In genomic region chr18:36101943-36102342, GRCh38 we compare ENCODE assay signal across 32 cellular contexts.
"Had no signal": no experiment of that assay in that cellular context is flagged by ENCODE, and none has a peak within 500 bp of the region (broad histone marks: within the 10 kb centered on the region; RNA-seq: fewer than 3 reads in every experiment).

No MANE protein-coding gene starts in this region.

- H3K27me3 Mint-ChIP-seq: activated naive CD8-positive, alpha-beta T cell; brain had no signal

- H3K36me3 ChIP-seq: MG63, SJCRH30, WERI-Rb-1 had no signal

- H3K4me1 ChIP-seq: SJCRH30 had no signal

- H3K27ac Mint-ChIP-seq: activated CD4-positive, alpha-beta memory T cell treated with anti-CD3 and anti-CD28 coated beads, Interleukin-2, amount 10 ng/mL, durations not matched to agents 7 days and 5 days; activated CD8-positive, alpha-beta memory T cell treated with anti-CD3 and anti-CD28 coated beads, Interleukin-2, amount 10 ng/mL, durations not matched to agents 7 days and 5 days; activated naive CD4-positive, alpha-beta T cell treated with anti-CD3 and anti-CD28 coated beads, Interleukin-2, amount 10 ng/mL, durations not matched to agents 7 days and 5 days; activated naive CD8-positive, alpha-beta T cell; activated naive CD8-positive, alpha-beta T cell treated with anti-CD3 and anti-CD28 coated beads, Interleukin-2, amount 50 U/mL, for 24 hours; brain had no signal

- H3K9me3 ChIP-seq: MG63, SJCRH30 had no signal

- H3K4me3 ChIP-seq: MG63, SJCRH30, SK-N-MC had no signal

- DNase-seq: activated CD4-positive, alpha-beta memory T cell treated with anti-CD3 and anti-CD28 coated beads, Interleukin-2, amount 10 ng/mL, durations not matched to agents 7 days and 5 days; activated CD4-positive, alpha-beta T cell treated with anti-CD3 and anti-CD28 coated beads for 1 hour; activated CD4-positive, alpha-beta T cell treated with anti-CD3 and anti-CD28 coated beads for 48 hours; activated CD4-positive, CD25-positive, alpha-beta regulatory T cell; activated CD8-positive, alpha-beta memory T cell treated with anti-CD3 and anti-CD28 coated beads for 24 hours; activated CD8-positive, alpha-beta memory T cell treated with anti-CD3 and anti-CD28 coated beads, Interleukin-2, amount 10 ng/mL, durations not matched to agents 7 days and 5 days; activated CD8-positive, alpha-beta memory T cell treated with anti-CD3 and anti-CD28 coated beads, Interleukin-2, amount 50 U/mL, for 48 hours; activated effector memory CD4-positive, alpha-beta T cell treated with Interleukin-2 at 50 U/mL for 16 hours; activated naive CD4-positive, alpha-beta T cell treated with anti-CD3 and anti-CD28 coated beads, Interleukin-2, amount 10 ng/mL, durations not matched to agents 7 days and 5 days; activated naive CD8-positive, alpha-beta T cell treated with anti-CD3 and anti-CD28 coated beads, Interleukin-2, amount 50 U/mL, for 24 hours; activated T-cell treated with anti-CD3 and anti-CD28 coated beads, Interleukin-2, amount 50 U/mL, for 48 hours; anterior cingulate cortex; central memory CD4-positive, alpha-beta T cell; Karpas-422; MG63; NCI-H1048; NCI-H1436 treated with DMSO at 0.1 percent for 48 hours; NCI-H1694 treated with DMSO at 0.1 percent for 48 hours; NCI-H2029; NCI-H2107; NCI-H2171; NCI-H510A; NCI-H526; NCI-H748 treated with DMSO at 0.1 percent for 48 hours; NK-92 treated with Interleukin-12 subunit alpha and Interleukin-12 subunit beta, amount 100 ng/mL, for 24 hours; SHP77; SJCRH30; T1000; WERI-Rb-1 had no signal

- ATAC-seq: activated CD8-positive, alpha-beta memory T cell treated with anti-CD3 and anti-CD28 coated beads, Interleukin-2, amount 10 ng/mL, durations not matched to agents 7 days and 5 days; activated naive CD8-positive, alpha-beta T cell treated with anti-CD3 and anti-CD28 coated beads, Interleukin-2, amount 50 U/mL, for 24 hours had no signal

- H3K4me1 Mint-ChIP-seq: activated naive CD8-positive, alpha-beta T cell treated with anti-CD3 and anti-CD28 coated beads, Interleukin-2, amount 50 U/mL, for 24 hours; brain had no signal

- H3K36me3 Mint-ChIP-seq: activated naive CD4-positive, alpha-beta T cell treated with anti-CD3 and anti-CD28 coated beads, Interleukin-2, amount 10 ng/mL, durations not matched to agents 7 days and 5 days; activated naive CD8-positive, alpha-beta T cell; brain had no signal

- H3K27me3 ChIP-seq: MG63, SJCRH30 had no signal

- H3K4me3 Mint-ChIP-seq: activated CD4-positive, alpha-beta memory T cell treated with anti-CD3 and anti-CD28 coated beads, Interleukin-2, amount 10 ng/mL, durations not matched to agents 7 days and 5 days; activated CD8-positive, alpha-beta memory T cell treated with anti-CD3 and anti-CD28 coated beads, Interleukin-2, amount 10 ng/mL, durations not matched to agents 7 days and 5 days; activated naive CD4-positive, alpha-beta T cell treated with anti-CD3 and anti-CD28 coated beads, Interleukin-2, amount 10 ng/mL, durations not matched to agents 7 days and 5 days; activated naive CD8-positive, alpha-beta T cell; activated naive CD8-positive, alpha-beta T cell treated with anti-CD3 and anti-CD28 coated beads, Interleukin-2, amount 50 U/mL, for 24 hours; brain had no signal

- H3K27ac ChIP-seq: SJCRH30, SK-N-MC, WERI-Rb-1 had no signal

- H3K9me3 Mint-ChIP-seq: activated CD4-positive, alpha-beta memory T cell treated with anti-CD3 and anti-CD28 coated beads, Interleukin-2, amount 10 ng/mL, durations not matched to agents 7 days and 5 days; activated naive CD4-positive, alpha-beta T cell treated with anti-CD3 and anti-CD28 coated beads, Interleukin-2, amount 10 ng/mL, durations not matched to agents 7 days and 5 days; activated naive CD8-positive, alpha-beta T cell treated with anti-CD3 and anti-CD28 coated beads, Interleukin-2, amount 50 U/mL, for 24 hours had no signal
